ENCODE assay signal across 16 cellular contexts in genomic region chr5:103445426-103446035, GRCh38.
DNase-seq lines count a peak whose midpoint lies in the region; ATAC-seq and TF ChIP-seq lines count a peak whose summit lies in the region.
"Had no signal": no experiment of that assay in that cellular context is flagged by ENCODE, and none has a peak within 500 bp of the region (broad histone marks: within the 10 kb centered on the region; RNA-seq: fewer than 3 reads in every experiment).

No MANE protein-coding gene starts in this region.

- H2BK5ac ChIP-seq in mesenchymal stem cell (ENCODE audit: low read depth, low read length, poor library complexity, severe bottlenecking) = no peak overlapping the region

- no peak overlapping the region for H2AK5ac ChIP-seq in mesenchymal stem cell (ENCODE audit: low read length, severe bottlenecking)

- CTCF ChIA-PET in activated CD8-positive, alpha-beta memory T cell treated with anti-CD3 and anti-CD28 coated beads, Interleukin-2, amount 10 ng/mL, durations not matched to agents 7 days and 5 days (lab: Charles Lee) = interaction anchor here (1.3 kb wide), 1 partner anchor 27 kb away, joined by 3 read pairs; no protein-coding TSS in a partner anchor

- H3K4me3 Mint-ChIP-seq in GM23338 = no peak overlapping the region
- H3K4me3 Mint-ChIP-seq in type B pancreatic cell = no peak overlapping the region
- H3K4me3 Mint-ChIP-seq in effector memory CD8-positive, alpha-beta T cell = no peak overlapping the region
- H3K4me3 Mint-ChIP-seq in activated CD8-positive, alpha-beta memory T cell treated with anti-CD3 and anti-CD28 coated beads, Interleukin-2, amount 10 ng/mL, durations not matched to agents 7 days and 5 days = no peak overlapping the region
- H3K4me3 Mint-ChIP-seq: CD14-positive monocyte had no signal

- no peak overlapping the region for H2BK120ac ChIP-seq in mesenchymal stem cell (ENCODE audit: low read depth, low read length)

- no peaks in the 10 kb centered on the region for H3K79me1 ChIP-seq in mesenchymal stem cell (replicated peaks; ENCODE audit: low read length, poor library complexity, severe bottlenecking)

- H3K36me3 ChIP-seq in GM23338 (ENCODE audit: insufficient read depth) (no peaks in the 10 kb centered on the region), mesenchymal stem cell (ENCODE audit: control insufficient read depth in 1 of 2, insufficient read depth in 2 of 2, low read depth in 1 of 2, low read length in 2 of 2) (no peaks in the 10 kb centered on the region)

- H3K9me3 Mint-ChIP-seq in GM23338 (no peaks in the 10 kb centered on the region), type B pancreatic cell (no peaks in the 10 kb centered on the region)
- peaks cover 0 to 7% of the 10 kb centered on the region in 2 donors for H3K9me3 Mint-ChIP-seq in effector memory CD8-positive, alpha-beta T cell
- no peaks in the 10 kb centered on the region for H3K9me3 Mint-ChIP-seq in activated CD8-positive, alpha-beta memory T cell treated with anti-CD3 and anti-CD28 coated beads, Interleukin-2, amount 10 ng/mL, durations not matched to agents 7 days and 5 days (ENCODE audit: low read depth)

- H3K27ac Mint-ChIP-seq in GM23338 = 0 out of 2 replicates have a peak overlapping the region, but pooled peaks have one; percentile 14
- peak overlapping the region; percentile 27 for H3K27ac Mint-ChIP-seq in type B pancreatic cell
- H3K27ac Mint-ChIP-seq in effector memory CD8-positive, alpha-beta T cell = no peak overlapping the region
- H3K27ac Mint-ChIP-seq in activated CD8-positive, alpha-beta memory T cell treated with anti-CD3 and anti-CD28 coated beads, Interleukin-2, amount 10 ng/mL, durations not matched to agents 7 days and 5 days = no peak overlapping the region
- H3K27ac Mint-ChIP-seq: CD14-positive monocyte had no signal

- H3K27me3 Mint-ChIP-seq in GM23338 (ENCODE audit: insufficient read depth, low read depth, poor library complexity) (peaks cover 3% of the 10 kb centered on the region), type B pancreatic cell (no peaks in the 10 kb centered on the region)
- H3K27me3 Mint-ChIP-seq in effector memory CD8-positive, alpha-beta T cell = peaks cover 0 to 5% of the 10 kb centered on the region in 2 donors
- peaks cover 10% of the 10 kb centered on the region for H3K27me3 Mint-ChIP-seq in activated CD8-positive, alpha-beta memory T cell treated with anti-CD3 and anti-CD28 coated beads, Interleukin-2, amount 10 ng/mL, durations not matched to agents 7 days and 5 days

- no peak overlapping the region for H2BK15ac ChIP-seq in mesenchymal stem cell (ENCODE audit: low read depth, poor library complexity, severe bottlenecking)

- no peak overlapping the region for H3K23ac ChIP-seq in mesenchymal stem cell (ENCODE audit: low read length in 2 of 2)

- no peaks in the 10 kb centered on the region for H4K20me1 ChIP-seq in GM23338 (replicated peaks; ENCODE audit: insufficient read depth)

- peaks cover 4% of the 10 kb centered on the region; the same call in 1 of the 2 replicates for H3K9me2 ChIP-seq in GM23338 (ENCODE audit: insufficient read depth)

- H3K27ac ChIP-seq in GM23338 (ENCODE audit: low read depth) = no peak overlapping the region
- peak overlapping the region; percentile 93 for H3K27ac ChIP-seq in VCaP
- peak overlapping the region; percentile 31 for H3K27ac ChIP-seq in mesenchymal stem cell (ENCODE audit: low read length, poor library complexity, severe bottlenecking)

- TF ChIP-seq CTCF in GM23338 (conservative IDR thresholded peaks at IDR 0.05; ENCODE audit: low read depth in 2 of 2) (no peak), VCaP (conservative IDR thresholded peaks at IDR 0.05) (no peak), type B pancreatic cell (conservative IDR thresholded peaks at IDR 0.05) (no peak)

- ATAC-seq in GM23338 = peak; percentile 71
- ATAC-seq in effector memory CD8-positive, alpha-beta T cell (replicated peaks) = no peak
- no peak for ATAC-seq in activated CD8-positive, alpha-beta memory T cell treated with anti-CD3 and anti-CD28 coated beads, Interleukin-2, amount 10 ng/mL, durations not matched to agents 7 days and 5 days

- no peak overlapping the region for H3K4ac ChIP-seq in mesenchymal stem cell (ENCODE audit: low read depth in 1 of 2, low read length in 2 of 2)

- H4K91ac ChIP-seq in mesenchymal stem cell (ENCODE audit: low read length) = no peak overlapping the region

- no peaks in the 10 kb centered on the region for H3K36me3 Mint-ChIP-seq in GM23338 (ENCODE audit: low read depth)
- no peaks in the 10 kb centered on the region for H3K36me3 Mint-ChIP-seq in type B pancreatic cell
- no peaks in the 10 kb centered on the region for H3K36me3 Mint-ChIP-seq in effector memory CD8-positive, alpha-beta T cell (ENCODE audit: insufficient read depth)
- no peaks in the 10 kb centered on the region for H3K36me3 Mint-ChIP-seq in activated CD8-positive, alpha-beta memory T cell treated with anti-CD3 and anti-CD28 coated beads, Interleukin-2, amount 10 ng/mL, durations not matched to agents 7 days and 5 days
- H3K36me3 Mint-ChIP-seq: CD14-positive monocyte had no signal

- no peak overlapping the region for H3K18ac ChIP-seq in mesenchymal stem cell (ENCODE audit: low read depth in 1 of 2, low read length in 2 of 2)

- H2BK12ac ChIP-seq in mesenchymal stem cell (ENCODE audit: low read length in 2 of 2) = no peak overlapping the region

- H3K4me3 ChIP-seq in GM23338 (no peak overlapping the region), mesenchymal stem cell (ENCODE audit: insufficient read depth in 1 of 2, low read depth in 1 of 2, low read length in 2 of 2) (no peak overlapping the region)

- H3K4me2 ChIP-seq in GM23338 (no peak overlapping the region), mesenchymal stem cell (ENCODE audit: low read length, poor library complexity, severe bottlenecking) (no peak overlapping the region)

- no peak overlapping the region for H4K8ac ChIP-seq in mesenchymal stem cell (ENCODE audit: low read length)

- peak overlapping the region; percentile 72 for H2AFZ ChIP-seq in GM23338
- H2AFZ ChIP-seq in mesenchymal stem cell (ENCODE audit: low read depth, low read length) = no peak overlapping the region

- WGBS in mesenchymal stem cell = 80% methylated on average over 3 of the region's 5 CpGs

- H3K27me3 ChIP-seq in GM23338 (ENCODE audit: insufficient read depth) = no peaks in the 10 kb centered on the region
- H3K27me3 ChIP-seq in mesenchymal stem cell (ENCODE audit: control insufficient read depth in 1 of 2, insufficient read depth in 1 of 2, low read length in 2 of 2) = no peaks in the 10 kb centered on the region

- H3K14ac ChIP-seq in mesenchymal stem cell (ENCODE audit: low read length in 2 of 2) = no peak overlapping the region

- H3K79me2 ChIP-seq in GM23338 (replicated peaks; ENCODE audit: insufficient read depth) = no peaks in the 10 kb centered on the region

- H3K4me1 Mint-ChIP-seq in GM23338 (peaks cover 24% of the 10 kb centered on the region; the same call in 2 of the 3 replicates), type B pancreatic cell (ENCODE audit: unreplicated experiment) (peaks cover 17% of the 10 kb centered on the region)
- H3K4me1 Mint-ChIP-seq in effector memory CD8-positive, alpha-beta T cell (ENCODE audit: low read depth in 2 of 2) = peaks cover 0 to 2% of the 10 kb centered on the region in 2 donors
- H3K4me1 Mint-ChIP-seq in activated CD8-positive, alpha-beta memory T cell treated with anti-CD3 and anti-CD28 coated beads, Interleukin-2, amount 10 ng/mL, durations not matched to agents 7 days and 5 days = peaks cover 3% of the 10 kb centered on the region

- no peak overlapping the region for H3K9ac ChIP-seq in mesenchymal stem cell (ENCODE audit: low read length)

- 0 out of 2 replicates have a peak, but pooled peaks cover 5% of the 10 kb centered on the region for H3K4me1 ChIP-seq in GM23338 (ENCODE audit: insufficient read depth)
- no peaks in the 10 kb centered on the region for H3K4me1 ChIP-seq in mesenchymal stem cell (ENCODE audit: control insufficient read depth, insufficient read depth, low read depth, low read length)

- peaks cover under 1% of the 10 kb centered on the region for H3K9me3 ChIP-seq in mesenchymal stem cell (ENCODE audit: control insufficient read depth, low read length)

- H3F3A ChIP-seq in GM23338 (replicated peaks; ENCODE audit: low read depth) = no peaks in the 10 kb centered on the region

- DNase-seq in GM23338 (ENCODE audit: low spot score) (no peak), mesenchymal stem cell (no peak), type B pancreatic cell (ENCODE audit: extremely low spot score, unreplicated experiment) (no peak), AML-193 (lab: John Stamatoyannopoulos, UW) (no peak)
- DNase-seq in effector memory CD8-positive, alpha-beta T cell = no peak
- no peak for DNase-seq in activated CD8-positive, alpha-beta memory T cell treated with anti-CD3 and anti-CD28 coated beads, Interleukin-2, amount 10 ng/mL, durations not matched to agents 7 days and 5 days
- DNase-seq: ACHN, GF-D8, HCEC 1CT, NCI-H1048, NCI-H1436, NCI-H1930, NCI-H345, NCI-H524 treated with DMSO at 0.1 percent for 48 hours had no signal

TF ChIP-seq in GM23338, 12 proteins besides CTCF, POLR2A, EP300 and RAD21:
- TF ChIP-seq CREB1 (CRISPR knock-in tag; IDR thresholded peaks at IDR 0.05; ENCODE audit: low read depth) (no peak), POLR2AphosphoS5 (IDR thresholded peaks at IDR 0.05; ENCODE audit: low read depth) (no peak)

Comparison
In these comparisons a context has a peak if more than half of its experiments do, and no peak if none do; other contexts are left out.
1. H3K27ac Mint-ChIP-seq: peak in GM23338 (single experiment) and type B pancreatic cell (single experiment); none in effector memory CD8-positive, alpha-beta T cell (0 of 2) and activated CD8-positive, alpha-beta memory T cell treated with anti-CD3 and anti-CD28 coated beads, Interleukin-2, amount 10 ng/mL, durations not matched to agents 7 days and 5 days (single experiment).